Comparison of ENCODE assay signal across 15 cellular contexts in the genomic region with DNA sequence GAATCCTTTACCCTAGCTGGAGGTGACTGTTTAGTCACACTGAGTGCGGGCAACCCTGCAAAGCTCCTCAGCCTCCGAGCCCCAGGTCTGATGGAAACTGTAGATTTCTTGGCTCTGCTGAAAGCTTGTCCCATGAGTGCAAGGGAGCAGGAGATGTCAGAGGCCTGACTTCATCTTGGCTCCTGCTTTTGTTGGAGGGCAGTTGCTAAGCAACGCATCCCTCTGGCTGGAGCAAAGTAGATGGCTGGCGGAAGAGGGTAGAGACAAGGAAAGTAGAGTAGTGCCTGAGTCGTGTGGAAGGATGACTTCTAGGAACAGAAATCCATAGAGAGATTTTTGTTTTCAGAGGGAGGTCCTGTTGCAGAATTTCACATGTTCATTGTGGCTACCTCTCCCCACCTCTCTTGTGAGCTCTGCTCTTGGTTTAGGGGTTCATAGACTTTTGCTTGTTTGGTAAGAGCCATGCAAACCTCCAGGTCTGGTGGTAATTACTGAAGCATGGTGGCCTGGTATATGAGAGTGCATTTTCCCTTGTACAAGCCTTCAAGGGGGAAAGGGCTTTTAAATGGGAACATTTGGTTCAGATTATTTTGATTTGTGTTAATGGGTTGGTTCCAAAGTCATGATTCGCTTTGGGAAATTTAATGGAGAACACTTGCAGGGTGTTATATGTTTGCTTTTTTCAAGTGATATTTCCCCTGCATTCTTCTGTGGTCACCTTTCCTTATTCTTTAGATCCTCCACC.
DNase-seq lines count a peak whose midpoint lies in the region; TF ChIP-seq lines count a peak whose summit lies in the region.
"Had no signal": no experiment of that assay in that cellular context is flagged by ENCODE, and none has a peak within 500 bp of the region (broad histone marks: within the 10 kb centered on the region; RNA-seq: fewer than 3 reads in every experiment).

No MANE protein-coding gene starts in this region.

- H3K18ac ChIP-seq in mesendoderm (ENCODE audit: low read length): no peak overlapping the region

- no peaks in the 10 kb centered on the region for H3K9me3 ChIP-seq in esophagus muscularis mucosa
- no peaks in the 10 kb centered on the region for H3K9me3 ChIP-seq in A673 (ENCODE audit: low read depth, low read length, poor library complexity, severe bottlenecking)
- H3K9me3 ChIP-seq: HAP-1, mucosa of descending colon had no signal

- no peak for TF ChIP-seq CTCF in esophagus muscularis mucosa (IDR thresholded peaks at IDR 0.05)
- no peak for TF ChIP-seq CTCF in A673 (conservative IDR thresholded peaks at IDR 0.05; ENCODE audit: low read depth, low read length)

- no TSS peak for BruUV-seq in A673 (replicated peaks; lab: Mats Ljungman, UMichigan)

- H3K23ac ChIP-seq in mesendoderm (ENCODE audit: low read length): no peak overlapping the region

- H3K36me3 ChIP-seq in esophagus muscularis mucosa: no peaks in the 10 kb centered on the region
- no peaks in the 10 kb centered on the region for H3K36me3 ChIP-seq in mesendoderm (ENCODE audit: control insufficient read depth, insufficient read depth, low read length)
- no peaks in the 10 kb centered on the region for H3K36me3 ChIP-seq in A673 (ENCODE audit: insufficient read depth, low read length, poor library complexity, severe bottlenecking)
- H3K36me3 ChIP-seq: HAP-1 had no signal

- H3K4me2 ChIP-seq in mesendoderm (ENCODE audit: low read length): no peak overlapping the region
- H3K4me2 ChIP-seq: KMS-11 had no signal

- no peak overlapping the region for H3K4ac ChIP-seq in mesendoderm (ENCODE audit: low read depth, low read length)

- no peak overlapping the region for H4K8ac ChIP-seq in mesendoderm (ENCODE audit: low read depth, low read length)

- H3K4me1 ChIP-seq in esophagus muscularis mucosa (peaks cover 76 to 96% (median 89%) of the 10 kb centered on the region in 4 donors), mesendoderm (ENCODE audit: control insufficient read depth, low read depth, low read length) (peaks cover 6% of the 10 kb centered on the region), A673 (ENCODE audit: insufficient read depth, low read length, poor library complexity, severe bottlenecking) (peaks cover 21% of the 10 kb centered on the region)
- H3K4me1 ChIP-seq: HAP-1 had no signal

- H3K4me3 ChIP-seq in esophagus muscularis mucosa (no peak overlapping the region), mesendoderm (ENCODE audit: low read length) (no peak overlapping the region), A673 (ENCODE audit: low read depth, low read length, poor library complexity, severe bottlenecking) (no peak overlapping the region)
- H3K4me3 ChIP-seq: HAP-1, mucosa of descending colon had no signal

- H2BK5ac ChIP-seq in mesendoderm (ENCODE audit: low read length): no peak overlapping the region

- no peak overlapping the region for H2BK120ac ChIP-seq in mesendoderm (ENCODE audit: low read depth, low read length)

- H2AK5ac ChIP-seq in mesendoderm (ENCODE audit: low read length): no peak overlapping the region

- WGBS in esophagus muscularis mucosa: 49% methylated on average over 6 of the region's 6 CpGs
- no CpG with 5 or more reads among the region's 6 CpGs for WGBS in mesendoderm (ENCODE audit: extremely low coverage, insufficient coverage, low lambda C conversion rate)

- H4K5ac ChIP-seq in mesendoderm (ENCODE audit: low read length): no peak overlapping the region

- H3K27me3 ChIP-seq in esophagus muscularis mucosa: no peaks in the 10 kb centered on the region
- no peaks in the 10 kb centered on the region for H3K27me3 ChIP-seq in mesendoderm (ENCODE audit: insufficient read depth, low read length, poor library complexity)
- no peaks in the 10 kb centered on the region for H3K27me3 ChIP-seq in A673 (replicated peaks; ENCODE audit: insufficient read depth, low read depth, low read length, poor library complexity)

- no peak overlapping the region for H2BK15ac ChIP-seq in mesendoderm (replicated peaks; ENCODE audit: low read depth)

- no peak overlapping the region for H3K9ac ChIP-seq in mesendoderm (ENCODE audit: low read length)
- H3K9ac ChIP-seq: KMS-11 had no signal

- TF ChIP-seq EP300 in esophagus muscularis mucosa (IDR thresholded peaks at IDR 0.05): no peak

- intact Hi-C loops in esophagus muscularis mucosa (cut with DNase I) (no loop called here), A673 (cut with micrococcal nuclease; ENCODE audit: unreplicated experiment) (no loop called here)

- CTCF ChIA-PET in A673 (lab: Charles Lee): no interaction called here

- no peaks in the 10 kb centered on the region for H3K79me2 ChIP-seq in mesendoderm (ENCODE audit: control insufficient read depth, insufficient read depth, low read length)

- H3K79me1 ChIP-seq in mesendoderm (ENCODE audit: low read length): no peaks in the 10 kb centered on the region

- peak overlapping the region; percentile 53 to 70 (median 66) for H3K27ac ChIP-seq in esophagus muscularis mucosa (replicated peaks in 1 of 4)
- no peak overlapping the region for H3K27ac ChIP-seq in mesendoderm (ENCODE audit: low read depth, low read length)
- no peak overlapping the region for H3K27ac ChIP-seq in A673 (ENCODE audit: low read depth, low read length, poor library complexity, severe bottlenecking)
- H3K27ac ChIP-seq: KMS-11, VCaP had no signal

- DNase-seq in NCI-H748 (lab: John Stamatoyannopoulos, UW; ENCODE audit: unreplicated experiment) (peak; percentile 27), NCI-H748 treated with DMSO at 0.1 percent for 48 hours (lab: John Stamatoyannopoulos, UW) (no peak), esophagus muscularis mucosa (ENCODE audit: extremely low spot score) (no peak), mesendoderm (peak; percentile 93), RKO (ENCODE audit: low spot score) (no peak), cortex of kidney (lab: John Stamatoyannopoulos, UW) (no peak), A673 (ENCODE audit: low spot score) (no peak), NCI-H146 (lab: John Stamatoyannopoulos, UW) (no peak)
- DNase-seq: ACHN; GF-D8; mucosa of descending colon; stimulated activated CD8-positive, alpha-beta memory T cell treated with anti-CD3 and anti-CD28 coated beads, Interleukin-4, amount 100 ng/mL, for 48 hours had no signal

- no peak overlapping the region for H3K56ac ChIP-seq in mesendoderm (ENCODE audit: low read length)

- POLR2A ChIA-PET in A673 (lab: Charles Lee; ENCODE audit: low non-redundant PET): no interaction called here

- TF ChIP-seq POLR2A in esophagus muscularis mucosa (IDR thresholded peaks at IDR 0.05; ENCODE audit: low read depth): no peak

Comparison
In these comparisons a context has a peak if more than half of its experiments do, and no peak if none do; other contexts are left out.
1. DNase-seq: peak in NCI-H748 (single experiment) and mesendoderm (single experiment); none in NCI-H748 treated with DMSO at 0.1 percent for 48 hours (single experiment), esophagus muscularis mucosa (single experiment), RKO (single experiment), cortex of kidney (single experiment), A673 (single experiment) and NCI-H146 (single experiment).
2. H3K27ac ChIP-seq: peak in esophagus muscularis mucosa (4 of 4); none in mesendoderm (single experiment) and A673 (single experiment).